Comparison of ENCODE assay signal across 9 cellular contexts in the genomic region with DNA sequence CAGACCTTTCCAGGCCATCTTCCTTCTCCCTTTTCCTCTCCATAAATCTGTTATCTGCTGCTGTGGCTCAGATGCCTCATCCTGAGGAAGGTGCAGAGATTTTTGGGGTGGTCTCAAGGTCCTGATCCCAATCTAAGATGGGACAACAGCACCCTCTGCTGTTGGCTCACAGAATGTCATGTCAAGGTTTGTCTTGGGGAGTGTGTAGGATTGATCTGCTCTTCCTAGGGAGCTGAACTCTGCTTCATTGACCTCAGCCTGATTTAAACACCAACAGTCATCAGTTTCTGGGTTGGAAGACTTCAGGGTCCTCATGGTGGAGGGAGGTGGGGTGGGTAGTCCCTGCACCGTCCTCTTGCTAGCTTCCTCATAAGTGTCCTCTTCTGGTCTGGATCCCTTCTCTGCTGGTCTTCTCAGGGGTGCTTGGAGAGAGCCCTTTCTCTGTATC.
DNase-seq lines count a peak whose midpoint lies in the region; ATAC-seq, FAIRE-seq and TF ChIP-seq lines count a peak whose summit lies in the region.
"Had no signal": no experiment of that assay in that cellular context is flagged by ENCODE, and none has a peak within 500 bp of the region (broad histone marks: within the 10 kb centered on the region; RNA-seq: fewer than 3 reads in every experiment).

No MANE protein-coding gene starts in this region.

- no peaks in the 10 kb centered on the region for H3K4me1 ChIP-seq in HepG2 (ENCODE audit: insufficient read depth, low read length)

- CTCF ChIA-PET in HepG2 (lab: Yijun Ruan, JAX; ENCODE audit: low intra/inter-chr PET ratio, low total read pairs), result interaction anchor here (1.9 to 2.5 kb wide), 4 partner anchors 92 to 200 kb away, joined by 6 to 42 read pairs (median 12); no protein-coding TSS in a partner anchor

- intact Hi-C loops in HepG2 (cut with micrococcal nuclease; ENCODE audit: unreplicated experiment), result loop anchor here (1.0 kb wide), 2 partner anchors 109 to 194 kb away; no protein-coding TSS in a partner anchor

- no peak overlapping the region for H3K27ac ChIP-seq in HepG2 (ENCODE audit: extremely low read length, insufficient read depth, low read length)

- H4K20me1 ChIP-seq in HepG2 (ENCODE audit: insufficient read depth, low read length), result no peaks in the 10 kb centered on the region

- H3K4me2 ChIP-seq in HepG2 (ENCODE audit: low read depth, low read length), result no peak overlapping the region

- in situ Hi-C loops in HepG2 (cut with HindIII; ENCODE audit: extremely low pct_ligation_motif_present, low pct_unique_long_range_greater_than_20kb), result loop anchor here (5.0 kb wide), 2 partner anchors 100 to 200 kb away; no protein-coding TSS in a partner anchor

- FAIRE-seq in HepG2 (lab: Jason Lieb, UNC), result peak; percentile 92
- FAIRE-seq: A204.1 had no signal

- no peak overlapping the region for H3K4me3 ChIP-seq in HepG2 (replicated peaks in 1 of 3; ENCODE audit: insufficient read depth in 1 of 3, low read depth in 2 of 3, low read length in 3 of 3)

- POLR2A ChIA-PET in HepG2 (lab: Yijun Ruan, JAX), result no interaction called here

- H3K9me3 ChIP-seq in HepG2 (ENCODE audit: low read length), result no peaks in the 10 kb centered on the region

- 100% methylated on average over 1 of the region's 1 CpG for WGBS in HepG2 (ENCODE audit: low lambda C conversion rate)

- BruUV-seq in HepG2 (replicated peaks; lab: Mats Ljungman, UMichigan), result no TSS peak

- TF ChIP-seq POLR2A in HepG2 (IDR thresholded peaks at IDR 0.05; ENCODE audit: insufficient read depth in 1 of 2, low read depth in 2 of 2, low read length in 2 of 2), result no peak

- ATAC-seq in HepG2 (peak; percentile 82), GM18858 (IDR thresholded peaks at IDR 0.05; ENCODE audit: unreplicated experiment) (no peak)

- H2AFZ ChIP-seq in HepG2 (ENCODE audit: low read length), result no peak overlapping the region

- TF ChIP-seq EP300 in HepG2 (IDR thresholded peaks at IDR 0.05; ENCODE audit: low read depth in 2 of 2, low read length in 2 of 2) (no peak), HepG2 (CRISPR knock-in tag; IDR thresholded peaks at IDR 0.05; ENCODE audit: borderline replicate concordance) (no peak)

- no peak overlapping the region for H3K9ac ChIP-seq in HepG2 (ENCODE audit: insufficient read depth, low read depth, low read length)

- DNase-seq in DMS 273 (lab: John Stamatoyannopoulos, UW; ENCODE audit: unreplicated experiment), result peak; percentile 84
- DNase-seq in DMS 273 treated with DMSO at 0.1 percent for 48 hours (lab: John Stamatoyannopoulos, UW), result no peak
- DNase-seq in NCI-H1105 treated with DMSO at 0.1 percent for 48 hours (lab: John Stamatoyannopoulos, UW), result peak; percentile 36
- DNase-seq in activated CD4-positive, CD25-positive, alpha-beta regulatory T cell treated with anti-CD3 and anti-CD28 coated beads, Interleukin-2, amount 50 U/mL, for 72 hours, result peak; percentile 68
- peak; percentile 69 for DNase-seq in cerebellum (ENCODE audit: low spot score)
- peak; percentile 36 for DNase-seq in HepG2 (ENCODE audit: low spot score)
- peak; percentile 18 to 60 (median 37) for DNase-seq in stimulated activated CD4-positive, alpha-beta T cell treated with anti-CD3 and anti-CD28 coated beads, TNF-alpha, amount 100 ng/mL, for 1 hour (ENCODE audit: low read depth in 3 of 3, low spot score in 1 of 3)

- no peaks in the 10 kb centered on the region for H3K27me3 ChIP-seq in HepG2 (ENCODE audit: control insufficient read depth in 1 of 2, insufficient read depth in 2 of 2, low read length in 2 of 2)

- no peaks in the 10 kb centered on the region for H3K79me2 ChIP-seq in HepG2 (ENCODE audit: insufficient read depth, low read length)

- peak; percentile 82 for TF ChIP-seq RAD21 in HepG2 (CRISPR knock-in tag; IDR thresholded peaks at IDR 0.05)

- peak; percentile 92 for TF ChIP-seq CTCF in HepG2 (CRISPR knock-in tag; IDR thresholded peaks at IDR 0.05)

- H3K36me3 ChIP-seq in HepG2 (replicated peaks in 1 of 2; ENCODE audit: control insufficient read depth in 1 of 2, insufficient read depth in 2 of 2, low read length in 2 of 2), result peaks cover 7 to 19% of the 10 kb centered on the region in 2 experiments

TF ChIP-seq in HepG2, 621 proteins besides CTCF, POLR2A, EP300 and RAD21:
- TF ChIP-seq, protein P1, sequence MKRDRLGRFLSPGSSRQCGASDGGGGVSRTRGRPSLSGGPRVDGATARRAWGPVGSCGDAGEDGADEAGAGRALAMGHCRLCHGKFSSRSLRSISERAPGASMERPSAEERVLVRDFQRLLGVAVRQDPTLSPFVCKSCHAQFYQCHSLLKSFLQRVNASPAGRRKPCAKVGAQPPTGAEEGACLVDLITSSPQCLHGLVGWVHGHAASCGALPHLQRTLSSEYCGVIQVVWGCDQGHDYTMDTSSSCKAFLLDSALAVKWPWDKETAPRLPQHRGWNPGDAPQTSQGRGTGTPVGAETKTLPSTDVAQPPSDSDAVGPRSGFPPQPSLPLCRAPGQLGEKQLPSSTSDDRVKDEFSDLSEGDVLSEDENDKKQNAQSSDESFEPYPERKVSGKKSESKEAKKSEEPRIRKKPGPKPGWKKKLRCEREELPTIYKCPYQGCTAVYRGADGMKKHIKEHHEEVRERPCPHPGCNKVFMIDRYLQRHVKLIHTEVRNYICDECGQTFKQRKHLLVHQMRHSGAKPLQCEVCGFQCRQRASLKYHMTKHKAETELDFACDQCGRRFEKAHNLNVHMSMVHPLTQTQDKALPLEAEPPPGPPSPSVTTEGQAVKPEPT (CRISPR knock-in tag; IDR thresholded peaks at IDR 0.05; ENCODE audit: low read depth), result peak; percentile 53; the same call in 1 of the 2 replicates
- TF ChIP-seq MAFK (conservative IDR thresholded peaks at IDR 0.05 in 1 of 2, IDR thresholded peaks at IDR 0.05 in 1 of 2; ENCODE audit: low read length in 2 of 2) (peak; percentile 24 to 52; a peak in 3 of 4 replicates), MIXL1 (CRISPR knock-in tag; IDR thresholded peaks at IDR 0.05) (0 out of 2 replicates have a peak, but pooled peaks have one; percentile 38), TEAD3 (CRISPR knock-in tag; optimal IDR thresholded peaks at IDR 0.05; ENCODE audit: borderline replicate concordance) (peak; percentile 18), SMC3 (IDR thresholded peaks at IDR 0.05; ENCODE audit: low read length) (peak; percentile 88), STAG1 (CRISPR knock-in tag; IDR thresholded peaks at IDR 0.05) (peak; percentile 94), TCF7L2 (IDR thresholded peaks at IDR 0.05; ENCODE audit: low read depth, low read length) (no peak)
- TF ChIP-seq, protein P2, sequence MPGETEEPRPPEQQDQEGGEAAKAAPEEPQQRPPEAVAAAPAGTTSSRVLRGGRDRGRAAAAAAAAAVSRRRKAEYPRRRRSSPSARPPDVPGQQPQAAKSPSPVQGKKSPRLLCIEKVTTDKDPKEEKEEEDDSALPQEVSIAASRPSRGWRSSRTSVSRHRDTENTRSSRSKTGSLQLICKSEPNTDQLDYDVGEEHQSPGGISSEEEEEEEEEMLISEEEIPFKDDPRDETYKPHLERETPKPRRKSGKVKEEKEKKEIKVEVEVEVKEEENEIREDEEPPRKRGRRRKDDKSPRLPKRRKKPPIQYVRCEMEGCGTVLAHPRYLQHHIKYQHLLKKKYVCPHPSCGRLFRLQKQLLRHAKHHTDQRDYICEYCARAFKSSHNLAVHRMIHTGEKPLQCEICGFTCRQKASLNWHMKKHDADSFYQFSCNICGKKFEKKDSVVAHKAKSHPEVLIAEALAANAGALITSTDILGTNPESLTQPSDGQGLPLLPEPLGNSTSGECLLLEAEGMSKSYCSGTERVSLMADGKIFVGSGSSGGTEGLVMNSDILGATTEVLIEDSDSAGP (CRISPR knock-in tag; IDR thresholded peaks at IDR 0.05; ENCODE audit: borderline replicate concordance), result no peak
